In the genomic region with DNA sequence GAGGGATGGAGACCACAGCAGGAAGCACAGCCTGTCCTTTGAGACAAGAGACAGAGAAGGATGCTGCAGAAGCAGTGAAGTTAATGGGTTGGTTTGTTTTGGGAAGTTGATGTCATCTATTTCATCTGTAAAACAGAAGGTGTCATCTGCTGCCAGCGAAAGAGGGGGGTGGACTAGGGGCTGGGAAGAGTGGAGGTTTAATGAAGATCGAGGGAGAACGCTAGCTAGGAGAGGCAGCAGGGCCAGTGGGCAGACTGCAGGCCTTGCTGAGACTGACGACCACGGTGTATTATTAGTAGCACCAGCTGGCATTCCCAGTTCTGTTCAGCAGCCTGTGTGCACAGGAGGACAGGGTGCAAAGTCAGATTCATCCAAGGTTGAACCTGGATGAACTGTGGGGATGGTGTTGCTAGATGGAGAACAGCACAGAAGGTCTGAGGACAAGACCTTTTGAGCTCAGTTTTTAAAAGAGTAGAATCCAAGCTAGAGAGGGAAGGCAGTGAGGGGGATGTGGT, we compare ENCODE assay signal across 23 cellular contexts.
"Had no signal": no experiment of that assay in that cellular context is flagged by ENCODE, and none has a peak within 500 bp of the region (broad histone marks: within the 10 kb centered on the region; RNA-seq: fewer than 3 reads in every experiment).

No MANE protein-coding gene starts in this region.

- H3K27me3 Mint-ChIP-seq: activated CD4-positive, alpha-beta memory T cell treated with anti-CD3 and anti-CD28 coated beads for 36 hours; activated naive CD8-positive, alpha-beta T cell treated with anti-CD3 and anti-CD28 coated beads, Interleukin-2, amount 10 ng/mL, durations not matched to agents 7 days and 5 days; dendritic cell treated with granulocyte-macrophage colony-stimulating factor and Interleukin-4, amounts not matched to agents 40 ng/mL and 50 ng/mL, for 4 days; naive thymus-derived CD8-positive, alpha-beta T cell; stimulated activated naive CD8-positive, alpha-beta T cell treated with anti-CD3 and anti-CD28 coated beads, Interleukin-15, amount 100 ng/mL, for 72 hours had no signal

- H3K9me3 Mint-ChIP-seq: activated CD4-positive, alpha-beta memory T cell treated with anti-CD3 and anti-CD28 coated beads for 36 hours; activated naive CD8-positive, alpha-beta T cell treated with anti-CD3 and anti-CD28 coated beads, Interleukin-2, amount 10 ng/mL, durations not matched to agents 7 days and 5 days; dendritic cell treated with granulocyte-macrophage colony-stimulating factor and Interleukin-4, amounts not matched to agents 40 ng/mL and 50 ng/mL, for 4 days; immature natural killer cell; mesothelial cell of epicardium; naive thymus-derived CD8-positive, alpha-beta T cell; stimulated activated effector memory CD8-positive, alpha-beta T cell treated with anti-CD3 and anti-CD28 coated beads, Interleukin-12 subunit alpha, Interleukin-12 subunit beta, amount 100 ng/mL, for 72 hours; stimulated activated naive CD8-positive, alpha-beta T cell treated with anti-CD3 and anti-CD28 coated beads, Interleukin-15, amount 100 ng/mL, for 72 hours had no signal

- H3K36me3 Mint-ChIP-seq: activated CD4-positive, alpha-beta memory T cell treated with anti-CD3 and anti-CD28 coated beads for 36 hours; activated naive CD8-positive, alpha-beta T cell treated with anti-CD3 and anti-CD28 coated beads, Interleukin-2, amount 10 ng/mL, durations not matched to agents 7 days and 5 days; immature natural killer cell; mesothelial cell of epicardium; naive thymus-derived CD8-positive, alpha-beta T cell; stimulated activated effector memory CD8-positive, alpha-beta T cell treated with anti-CD3 and anti-CD28 coated beads, Interleukin-12 subunit alpha, Interleukin-12 subunit beta, amount 100 ng/mL, for 72 hours had no signal

- H3K4me3 ChIP-seq: breast epithelium, left lung, psoas muscle, tibial artery had no signal

- H3K4me3 Mint-ChIP-seq: activated CD4-positive, alpha-beta memory T cell treated with anti-CD3 and anti-CD28 coated beads for 36 hours; activated naive CD8-positive, alpha-beta T cell treated with anti-CD3 and anti-CD28 coated beads, Interleukin-2, amount 10 ng/mL, durations not matched to agents 7 days and 5 days; dendritic cell treated with granulocyte-macrophage colony-stimulating factor and Interleukin-4, amounts not matched to agents 40 ng/mL and 50 ng/mL, for 4 days; immature natural killer cell; mesothelial cell of epicardium; naive thymus-derived CD8-positive, alpha-beta T cell; stimulated activated effector memory CD8-positive, alpha-beta T cell treated with anti-CD3 and anti-CD28 coated beads, Interleukin-12 subunit alpha, Interleukin-12 subunit beta, amount 100 ng/mL, for 72 hours; stimulated activated naive CD8-positive, alpha-beta T cell treated with anti-CD3 and anti-CD28 coated beads, Interleukin-15, amount 100 ng/mL, for 72 hours; T-helper 17 cell had no signal

- H3K27ac ChIP-seq: breast epithelium, left lung, psoas muscle, tibial artery had no signal

- H3K36me3 ChIP-seq: breast epithelium, left lung, tibial artery had no signal

- H3K27me3 ChIP-seq: breast epithelium, left lung, tibial artery had no signal

- H3K9me3 ChIP-seq: breast epithelium, left lung, psoas muscle, tibial artery had no signal

- H3K27ac Mint-ChIP-seq: activated CD4-positive, alpha-beta memory T cell treated with anti-CD3 and anti-CD28 coated beads for 36 hours; activated naive CD8-positive, alpha-beta T cell treated with anti-CD3 and anti-CD28 coated beads, Interleukin-2, amount 10 ng/mL, durations not matched to agents 7 days and 5 days; dendritic cell treated with granulocyte-macrophage colony-stimulating factor and Interleukin-4, amounts not matched to agents 40 ng/mL and 50 ng/mL, for 4 days; immature natural killer cell; mesothelial cell of epicardium; naive thymus-derived CD8-positive, alpha-beta T cell; stimulated activated effector memory CD8-positive, alpha-beta T cell treated with anti-CD3 and anti-CD28 coated beads, Interleukin-12 subunit alpha, Interleukin-12 subunit beta, amount 100 ng/mL, for 72 hours; stimulated activated naive CD8-positive, alpha-beta T cell treated with anti-CD3 and anti-CD28 coated beads, Interleukin-15, amount 100 ng/mL, for 72 hours; T-helper 17 cell had no signal

- H3K4me1 ChIP-seq: breast epithelium, left lung, psoas muscle, tibial artery had no signal

- ATAC-seq: left lung; naive thymus-derived CD8-positive, alpha-beta T cell; psoas muscle; right cardiac atrium; stimulated activated effector memory CD8-positive, alpha-beta T cell treated with anti-CD3 and anti-CD28 coated beads, Interleukin-12 subunit alpha, Interleukin-12 subunit beta, amount 100 ng/mL, for 72 hours; stimulated activated naive CD8-positive, alpha-beta T cell treated with anti-CD3 and anti-CD28 coated beads, Interleukin-15, amount 100 ng/mL, for 72 hours; T-helper 17 cell had no signal

- DNase-seq: activated CD4-positive, alpha-beta memory T cell treated with anti-CD3 and anti-CD28 coated beads for 36 hours; activated CD4-positive, alpha-beta T cell treated with anti-CD3 and anti-CD28 coated beads for 48 hours; activated naive CD4-positive, alpha-beta T cell treated with Interleukin-2 at 50 U/mL for 16 hours; activated naive CD8-positive, alpha-beta T cell treated with anti-CD3 and anti-CD28 coated beads, Interleukin-2, amount 10 ng/mL, durations not matched to agents 7 days and 5 days; activated T-cell treated with anti-CD3 and anti-CD28 coated beads, Interleukin-2, amount 50 U/mL, for 48 hours; amniotic stem cell; cerebellar nuclear complex; effector CD4-positive, alpha-beta T cell; immature natural killer cell; kidney glomerular epithelial cell; left lung; mammary epithelial cell; naive thymus-derived CD8-positive, alpha-beta T cell; psoas muscle; right cardiac atrium; stimulated activated CD4-positive, alpha-beta T cell treated with anti-CD3 and anti-CD28 coated beads, Interleukin-1b, Interleukin-23, amount 100 ng/mL, for 48 hours; stimulated activated naive CD8-positive, alpha-beta T cell treated with anti-CD3 and anti-CD28 coated beads, Interleukin-15, amount 100 ng/mL, for 72 hours; T-helper 17 cell had no signal

- H3K4me1 Mint-ChIP-seq: mesothelial cell of epicardium; stimulated activated effector memory CD8-positive, alpha-beta T cell treated with anti-CD3 and anti-CD28 coated beads, Interleukin-12 subunit alpha, Interleukin-12 subunit beta, amount 100 ng/mL, for 72 hours; T-helper 17 cell had no signal
